8 cellular contexts compared by ENCODE assay signal in the genomic region with DNA sequence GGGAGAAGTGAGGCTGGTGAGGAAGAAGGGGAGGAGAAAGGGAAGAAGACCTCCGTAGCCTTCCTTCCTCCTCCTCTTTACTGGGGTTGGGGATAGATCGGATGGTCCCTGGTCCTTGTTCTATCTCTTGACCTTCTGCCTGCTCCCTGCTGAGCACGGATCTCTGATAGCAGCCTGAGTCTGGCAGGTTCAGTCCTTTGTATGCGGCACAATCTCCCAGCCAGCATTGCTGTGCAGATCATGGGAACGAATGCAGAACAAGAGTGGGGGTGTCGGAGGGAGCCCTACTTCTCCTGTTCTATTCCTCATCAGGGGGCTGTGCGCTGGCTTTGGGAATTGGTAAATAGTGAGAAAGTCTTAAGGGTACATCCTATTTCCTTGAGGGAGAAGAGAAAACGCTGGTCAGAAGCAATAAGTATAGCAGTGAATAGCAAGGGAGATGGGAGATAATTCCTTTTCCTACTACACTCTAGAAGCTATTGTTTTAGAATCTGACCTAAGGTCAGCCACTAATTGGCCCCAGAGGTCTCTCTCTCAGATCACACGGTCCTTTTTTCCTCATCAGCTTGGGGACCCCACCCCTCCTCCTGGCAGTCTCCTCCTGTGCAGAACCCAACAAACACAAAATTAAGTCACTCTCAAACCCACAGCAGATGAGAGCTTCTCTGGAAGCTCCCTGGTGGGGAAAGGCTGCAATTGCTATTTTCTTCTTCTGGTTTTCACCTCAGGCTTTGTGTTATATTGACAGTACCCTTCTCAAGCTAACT. TPM values are rescaled to one million over a fixed set of nuclear protein-coding genes. Genes with fewer than 3 reads are reported as not detected.
DNase-seq lines count a peak whose midpoint lies in the region; ATAC-seq and TF ChIP-seq lines count a peak whose summit lies in the region.

No MANE protein-coding gene starts in this region.

- H3K4ac ChIP-seq in neuronal stem cell (ENCODE audit: low read length): no peak overlapping the region

- no peak overlapping the region for H3K4me3 ChIP-seq in Jurkat, Clone E6-1 (ENCODE audit: low read length)
- H3K4me3 ChIP-seq in choroid plexus epithelial cell (ENCODE audit: low read depth, low read length) (no peak overlapping the region), neuronal stem cell (ENCODE audit: low read length in 2 of 2) (no peak overlapping the region), thyroid gland (replicated peaks in 1 of 3) (no peak overlapping the region)

- peak overlapping the region; percentile 45 for H2BK15ac ChIP-seq in neuronal stem cell (ENCODE audit: low read length)

- no peak overlapping the region for H2BK5ac ChIP-seq in neuronal stem cell (ENCODE audit: low read length)

- no peak overlapping the region for H3K9ac ChIP-seq in neuronal stem cell (ENCODE audit: low read depth, low read length, poor library complexity)

- ATAC-seq in left colon (no peak), GM21390 (IDR thresholded peaks at IDR 0.05; ENCODE audit: unreplicated experiment) (no peak)

- H3K27ac ChIP-seq in neuronal stem cell (replicated peaks; ENCODE audit: low read length) (peak overlapping the region; percentile 89), thyroid gland (no peak overlapping the region)

- no peak overlapping the region for H2BK12ac ChIP-seq in neuronal stem cell (ENCODE audit: low read length)

- no peaks in the 10 kb centered on the region for H3K36me3 ChIP-seq in neuronal stem cell (replicated peaks in 1 of 2; ENCODE audit: control insufficient read depth in 2 of 2, insufficient read depth in 2 of 2, low read length in 2 of 2)
- no peaks in the 10 kb centered on the region for H3K36me3 ChIP-seq in thyroid gland

- H3K4me2 ChIP-seq in neuronal stem cell (ENCODE audit: insufficient read depth, low read length, poor library complexity, severe bottlenecking): no peak overlapping the region

- no peak overlapping the region for H3K23ac ChIP-seq in neuronal stem cell (ENCODE audit: low read depth, low read length, poor library complexity)

- TF ChIP-seq CTCF in GM10266 (IDR thresholded peaks at IDR 0.05; ENCODE audit: control insufficient read depth, insufficient read depth, low read depth, missing control alignments): peak; percentile 32
- peak; percentile 74 for TF ChIP-seq CTCF in choroid plexus epithelial cell (conservative IDR thresholded peaks at IDR 0.05; ENCODE audit: low read depth, low read length)
- TF ChIP-seq CTCF in thyroid gland (IDR thresholded peaks at IDR 0.05): peak in 3 of 6 experiments; percentile 12 to 43 (median 13)

- TF ChIP-seq POLR2A in thyroid gland (IDR thresholded peaks at IDR 0.05): no peak

- intact Hi-C loops in left colon (cut with DNase I, micrococcal nuclease): no loop called here
- intact Hi-C loops in thyroid gland (cut with DNase I): no loop called here

- no peaks in the 10 kb centered on the region for H3K79me1 ChIP-seq in neuronal stem cell (ENCODE audit: low read depth, low read length)

- H3K27me3 ChIP-seq in neuronal stem cell (ENCODE audit: control insufficient read depth in 3 of 3, insufficient read depth in 3 of 3, low read depth in 1 of 3, low read length in 3 of 3): peaks cover 0 to under 1% (median 0%) of the 10 kb centered on the region in 3 experiments
- H3K27me3 ChIP-seq in thyroid gland: no peaks in the 10 kb centered on the region

- no peaks in the 10 kb centered on the region for H3K9me3 ChIP-seq in neuronal stem cell (replicated peaks in 1 of 2; ENCODE audit: control insufficient read depth in 2 of 2, insufficient read depth in 1 of 2, low read depth in 1 of 2, low read length in 2 of 2)
- H3K9me3 ChIP-seq in thyroid gland: no peaks in the 10 kb centered on the region

- no CpG with 5 or more reads among the region's 9 CpGs for WGBS in neuronal stem cell (ENCODE audit: extremely low coverage in 2 of 2, insufficient read length in 2 of 2, insufficient replicate concordance in 1 of 2), 2 donors
- WGBS in thyroid gland, 2 donors: 37 to 44% methylated on average over 9 of the region's 9 CpGs

- H3K4me1 ChIP-seq in neuronal stem cell (ENCODE audit: control insufficient read depth in 2 of 2, insufficient read depth in 1 of 2, low read depth in 1 of 2, low read length in 2 of 2) (peaks cover 4 to 6% of the 10 kb centered on the region in 2 donors), thyroid gland (no peaks in the 10 kb centered on the region)

- no peak overlapping the region for H4K91ac ChIP-seq in neuronal stem cell (ENCODE audit: low read depth, low read length, poor library complexity)

- H2AK5ac ChIP-seq in neuronal stem cell (ENCODE audit: low read depth, low read length): no peak overlapping the region

- H3K14ac ChIP-seq in neuronal stem cell (ENCODE audit: low read length): peak overlapping the region; percentile 41

- DNase-seq in GM10266 (ENCODE audit: extremely low spot score) (peak; percentile 45), choroid plexus epithelial cell (ENCODE audit: low read depth) (peak; percentile 55), neuronal stem cell (ENCODE audit: low spot score) (peak; percentile 54), left colon (no peak), thyroid gland (no peak)
- DNase-seq in Jurkat, Clone E6-1 (ENCODE audit: low read depth, low spot score): peak; percentile 17
- no peak for DNase-seq in stimulated activated CD4-positive, alpha-beta T cell treated with anti-CD3 and anti-CD28 coated beads, Interleukin-4, amount 100 ng/mL, for 1 hour

- no peak overlapping the region for H2BK120ac ChIP-seq in neuronal stem cell (ENCODE audit: low read depth, low read length)

- H4K8ac ChIP-seq in neuronal stem cell (ENCODE audit: low read depth, low read length): no peak overlapping the region

- peak overlapping the region; percentile 84 for H3K18ac ChIP-seq in neuronal stem cell (ENCODE audit: low read length)

- H2AFZ ChIP-seq in neuronal stem cell (ENCODE audit: low read length): peak overlapping the region; percentile 77

RNA-seq across cellular contexts. Expression of a gene that starts 41.0 kb away (rescaled TPM):
- polyA plus RNA-seq in Jurkat, Clone E6-1 (2012; ENCODE audit: insufficient read depth, insufficient read length): not detected
- polyA plus RNA-seq in neuronal stem cell (2013, experiment 1 of 2): 0.08 TPM
- 0.04 TPM for polyA plus RNA-seq in neuronal stem cell (2013, experiment 2 of 2)
- total RNA-seq in left colon: 1 to 10 TPM; 1.0 to 2.0 TPM
- 1 to 10 TPM; 1.4 to 4.5 (median 2.8) TPM for total RNA-seq in thyroid gland

Comparison
In these comparisons a context has a peak if more than half of its experiments do, and no peak if none do; other contexts are left out.
1. DNase-seq: peak in GM10266 (single experiment), Jurkat, Clone E6-1 (single experiment), choroid plexus epithelial cell (single experiment) and neuronal stem cell (single experiment); none in stimulated activated CD4-positive, alpha-beta T cell treated with anti-CD3 and anti-CD28 coated beads, Interleukin-4, amount 100 ng/mL, for 1 hour (single experiment), left colon (0 of 2) and thyroid gland (0 of 2).